In the genomic region with DNA sequence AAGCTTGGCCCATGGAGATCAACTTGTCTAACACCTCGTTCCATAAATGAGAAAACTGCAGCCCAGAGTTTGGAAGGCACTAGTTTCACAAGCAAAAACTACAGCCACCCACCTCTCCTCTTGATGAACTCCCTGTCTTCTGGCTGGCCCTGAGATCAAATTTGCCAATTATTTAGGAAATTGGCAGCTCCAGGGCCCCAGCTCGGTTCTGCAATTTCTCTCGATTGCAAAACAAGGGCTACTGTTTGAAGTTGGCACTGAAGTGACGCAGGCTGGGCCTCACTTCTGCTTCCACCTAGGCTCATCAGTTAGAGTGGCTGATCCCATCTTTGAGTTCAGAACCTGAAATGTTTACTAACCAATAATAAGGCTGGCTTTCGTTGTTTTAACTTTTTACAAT, we compare ENCODE assay signal across 16 cellular contexts. TPM values are rescaled to one million over a fixed set of nuclear protein-coding genes. Genes with fewer than 3 reads are reported as not detected.
DNase-seq lines count a peak whose midpoint lies in the region; ATAC-seq, FAIRE-seq and TF ChIP-seq lines count a peak whose summit lies in the region.
"Had no signal": no experiment of that assay in that cellular context is flagged by ENCODE, and none has a peak within 500 bp of the region (broad histone marks: within the 10 kb centered on the region; RNA-seq: fewer than 3 reads in every experiment).

No MANE protein-coding gene starts in this region.

- H3K9me3 ChIP-seq in heart right ventricle (no peaks in the 10 kb centered on the region), esophagus muscularis mucosa (no peaks in the 10 kb centered on the region)

- intact Hi-C loops in Right ventricle myocardium inferior (cut with DNase I): no loop called here
- intact Hi-C loops in heart right ventricle (cut with DNase I): no loop called here
- intact Hi-C loops in esophagus muscularis mucosa (cut with DNase I): no loop called here

- H3K27me3 ChIP-seq in heart right ventricle: no peaks in the 10 kb centered on the region
- H3K27me3 ChIP-seq in esophagus muscularis mucosa: no peaks in the 10 kb centered on the region

- WGBS in heart right ventricle, 2 donors: 73 to 87% methylated on average over 5 of the region's 5 CpGs
- WGBS in esophagus muscularis mucosa: 77% methylated on average over 5 of the region's 5 CpGs

- no peak for FAIRE-seq in GM12891 (lab: Jason Lieb, UNC)

- TF ChIP-seq CTCF in heart right ventricle (IDR thresholded peaks at IDR 0.05) (no peak), esophagus muscularis mucosa (IDR thresholded peaks at IDR 0.05) (no peak)

- H3K4me3 ChIP-seq in heart right ventricle (no peak overlapping the region), esophagus muscularis mucosa (no peak overlapping the region)

- H3K27ac ChIP-seq in heart right ventricle (peak overlapping the region in 1 of 10 donors; percentile 62), esophagus muscularis mucosa (replicated peaks in 1 of 4) (peak overlapping the region; percentile 34 to 70 (median 50))

- DNase-seq in Right ventricle myocardium inferior (ENCODE audit: missing footprints) (peak; percentile 80), heart right ventricle (no peak), esophagus muscularis mucosa (ENCODE audit: extremely low spot score) (no peak), mucosa of gallbladder (ENCODE audit: low spot score) (peak; percentile 38), GM12891 (ENCODE audit: insufficient read length, low spot score) (no peak), putamen (ENCODE audit: low spot score) (no peak), NCI-H2107 treated with DMSO at 0.1 percent for 48 hours (lab: John Stamatoyannopoulos, UW; ENCODE audit: unreplicated experiment) (no peak)
- DNase-seq: 8988T; activated gamma-delta T cell treated with Interleukin-2 at 50 U/mL for 16 hours; CD4-positive, alpha-beta T cell; cortex of kidney; DMS79 treated with DMSO at 0.1 percent for 48 hours; NCI-H2171 treated with DMSO at 0.1 percent for 48 hours; T-helper 2 cell had no signal

- peak; percentile 15 for ATAC-seq in Right ventricle myocardium inferior
- no peak for ATAC-seq in heart right ventricle
- no peak for ATAC-seq in HG02870 (IDR thresholded peaks at IDR 0.05; ENCODE audit: unreplicated experiment)
- ATAC-seq: activated CD4-positive, CD25-positive, alpha-beta regulatory T cell treated with anti-CD3 and anti-CD28 coated beads, Interleukin-2, amount 50 U/mL, for 24 hours had no signal

- TF ChIP-seq EP300 in esophagus muscularis mucosa (IDR thresholded peaks at IDR 0.05): no peak

- TF ChIP-seq POLR2A in esophagus muscularis mucosa (IDR thresholded peaks at IDR 0.05; ENCODE audit: low read depth): no peak
- no peak for TF ChIP-seq POLR2A in GM12891 (IDR thresholded peaks at IDR 0.05; ENCODE audit: low read depth, low read length)

- no peaks in the 10 kb centered on the region for H3K36me3 ChIP-seq in heart right ventricle
- H3K36me3 ChIP-seq in esophagus muscularis mucosa: no peaks in the 10 kb centered on the region

- H3K4me1 ChIP-seq in heart right ventricle: peaks cover 3 to 65% (median 19%) of the 10 kb centered on the region in 9 donors
- H3K4me1 ChIP-seq in esophagus muscularis mucosa: peaks cover 19 to 69% (median 56%) of the 10 kb centered on the region in 4 donors

TF ChIP-seq in GM12891, 5 proteins besides CTCF, POLR2A, EP300 and RAD21:
- TF ChIP-seq PAX5 (IDR thresholded peaks at IDR 0.05; ENCODE audit: insufficient read depth, low read length, severe bottlenecking) (no peak), TAF1 (IDR thresholded peaks at IDR 0.05; ENCODE audit: low read depth, low read length) (no peak), POU2F2 (IDR thresholded peaks at IDR 0.05; ENCODE audit: low read depth, low read length) (no peak), POLR2AphosphoS5 (IDR thresholded peaks at IDR 0.05; ENCODE audit: low read depth, low read length) (no peak), SPI1 (IDR thresholded peaks at IDR 0.05; ENCODE audit: low read depth, low read length) (no peak)
TF ChIP-seq in GM12891: peak in this region for 0.

RNA-seq across cellular contexts. Expression of gene GPX3, which starts 3.7 kb away (rescaled TPM):
- total RNA-seq in Right ventricle myocardium inferior (627 TPM), heart right ventricle (100 to 1,000 TPM; 208 to 990 (median 601) TPM), esophagus muscularis mucosa (1,000 to 10,000 TPM; 1,165 to 3,724 (median 1,939) TPM), mucosa of gallbladder (131 TPM)
- 1,000 to 10,000 TPM; 1,059 to 1,234 TPM for polyA plus RNA-seq in heart right ventricle
- polyA plus RNA-seq in GM12891 (2012; ENCODE audit: low read depth, missing spikeins): 0.54 TPM

Comparison
In these comparisons a context has a peak if more than half of its experiments do, and no peak if none do; other contexts are left out.
1. DNase-seq: peak in Right ventricle myocardium inferior (single experiment) and mucosa of gallbladder (single experiment); none in heart right ventricle (0 of 2), esophagus muscularis mucosa (single experiment), GM12891 (single experiment), putamen (single experiment) and NCI-H2107 treated with DMSO at 0.1 percent for 48 hours (single experiment).